8 cellular contexts compared by ENCODE assay signal in the genomic region with DNA sequence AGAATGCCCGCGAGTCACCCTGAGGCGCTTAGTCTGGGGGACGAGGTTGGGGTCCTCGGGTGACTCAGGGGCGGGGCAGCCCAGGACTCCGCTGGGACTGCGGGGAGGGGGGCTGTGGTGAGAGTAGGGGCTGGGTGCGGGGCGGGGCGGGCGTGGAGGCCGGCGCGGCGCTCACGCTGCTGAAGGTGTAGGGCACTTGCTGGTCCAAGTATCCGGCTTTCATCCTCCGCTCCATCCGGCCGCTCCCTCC. TPM values are rescaled to one million over a fixed set of nuclear protein-coding genes. Genes with fewer than 3 reads are reported as not detected.
DNase-seq lines count a peak whose midpoint lies in the region; ATAC-seq lines count a peak whose summit lies in the region.

No MANE protein-coding gene starts in this region.

- no peak overlapping the region for H3K27ac Mint-ChIP-seq in stimulated activated memory B cell treated with anti-CD40 and anti-IgM and Interleukin-4, amounts not matched to agents 10 μg/mL and 1 μg/mL and 100 μg/mL, for 72 hours

- peaks cover 75% of the 10 kb centered on the region for H3K27me3 Mint-ChIP-seq in stimulated activated memory B cell treated with anti-CD40 and anti-IgM and Interleukin-4, amounts not matched to agents 10 μg/mL and 1 μg/mL and 100 μg/mL, for 72 hours

- peak overlapping the region; percentile 77 for H3K27ac ChIP-seq in iPS-20b (ENCODE audit: low read length)

- no peaks in the 10 kb centered on the region for H3K9me3 Mint-ChIP-seq in stimulated activated memory B cell treated with anti-CD40 and anti-IgM and Interleukin-4, amounts not matched to agents 10 μg/mL and 1 μg/mL and 100 μg/mL, for 72 hours

- no peaks in the 10 kb centered on the region for H3K36me3 ChIP-seq in adipocyte (ENCODE audit: control insufficient read depth, insufficient read depth, low read length, severe bottlenecking)
- 0 out of 2 replicates have a peak, but pooled peaks cover 5% of the 10 kb centered on the region for H3K36me3 ChIP-seq in iPS-20b (ENCODE audit: insufficient read depth, low read depth, low read length)

- no peaks in the 10 kb centered on the region for H3K27me3 ChIP-seq in adipocyte (replicated peaks; ENCODE audit: control insufficient read depth, insufficient read depth, low read length)
- peaks cover 18% of the 10 kb centered on the region for H3K27me3 ChIP-seq in iPS-20b (ENCODE audit: insufficient read depth, low read length)

- peaks cover 28% of the 10 kb centered on the region for H3K4me1 Mint-ChIP-seq in stimulated activated memory B cell treated with anti-CD40 and anti-IgM and Interleukin-4, amounts not matched to agents 10 μg/mL and 1 μg/mL and 100 μg/mL, for 72 hours

- DNase-seq in LHCN-M2 (ENCODE audit: low read depth) (peak; percentile 27), adipocyte (ENCODE audit: low read depth) (peak; percentile 67), SKM-1 treated with dmso at 0.1 percent for 144 hours (lab: John Stamatoyannopoulos, UW; ENCODE audit: unreplicated experiment) (no peak), NCI-H774 (lab: John Stamatoyannopoulos, UW) (no peak)

- H3K4me1 ChIP-seq in adipocyte (ENCODE audit: control insufficient read depth, insufficient read depth, low read length) = peaks cover 21% of the 10 kb centered on the region
- peaks cover 62% of the 10 kb centered on the region for H3K4me1 ChIP-seq in iPS-20b (ENCODE audit: insufficient read depth, low read length)

- H3K36me3 Mint-ChIP-seq in stimulated activated memory B cell treated with anti-CD40 and anti-IgM and Interleukin-4, amounts not matched to agents 10 μg/mL and 1 μg/mL and 100 μg/mL, for 72 hours = no peaks in the 10 kb centered on the region

- H3K9ac ChIP-seq in adipocyte (ENCODE audit: low read length) (no peak overlapping the region), iPS-20b (ENCODE audit: low read depth, low read length) (peak overlapping the region; percentile 95; the same call in 1 of the 2 replicates)

- H3K9me3 ChIP-seq in adipocyte (ENCODE audit: control insufficient read depth, low read length) (no peaks in the 10 kb centered on the region), iPS-20b (ENCODE audit: insufficient read depth, low read depth, low read length) (no peaks in the 10 kb centered on the region)

- ATAC-seq in stimulated activated memory B cell treated with anti-CD40 and anti-IgM and Interleukin-4, amounts not matched to agents 10 μg/mL and 1 μg/mL and 100 μg/mL, for 72 hours = peak; percentile 27
- no peak for ATAC-seq in GM19351 (IDR thresholded peaks at IDR 0.05; ENCODE audit: unreplicated experiment)

- H3K4me3 Mint-ChIP-seq in stimulated activated memory B cell treated with anti-CD40 and anti-IgM and Interleukin-4, amounts not matched to agents 10 μg/mL and 1 μg/mL and 100 μg/mL, for 72 hours = peak overlapping the region; percentile 75

- H3K4me3 ChIP-seq in GM08714 (ENCODE audit: low read length) (peak overlapping the region; percentile 70), adipocyte (ENCODE audit: low read length) (peak overlapping the region; percentile 81), iPS-20b (ENCODE audit: low read length) (peak overlapping the region; percentile 87)

RNA-seq across cellular contexts. Expression of gene ETV4, which starts 0.8 kb away (rescaled TPM):
- total RNA-seq in LHCN-M2 (2014; rRNA removed) = 34.5 and 49.8 TPM in 2 replicates
- polyA plus RNA-seq in LHCN-M2 (2012) = 14.0 TPM

Comparison
In these comparisons a context has a peak if more than half of its experiments do, and no peak if none do; other contexts are left out.
1. DNase-seq: peak in LHCN-M2 (single experiment) and adipocyte (single experiment); none in SKM-1 treated with dmso at 0.1 percent for 144 hours (single experiment) and NCI-H774 (single experiment).
2. Peak in every context shown above with its lines, with median percentiles within 50 percentile points of each other: H3K4me3 ChIP-seq.